In the genomic region with DNA sequence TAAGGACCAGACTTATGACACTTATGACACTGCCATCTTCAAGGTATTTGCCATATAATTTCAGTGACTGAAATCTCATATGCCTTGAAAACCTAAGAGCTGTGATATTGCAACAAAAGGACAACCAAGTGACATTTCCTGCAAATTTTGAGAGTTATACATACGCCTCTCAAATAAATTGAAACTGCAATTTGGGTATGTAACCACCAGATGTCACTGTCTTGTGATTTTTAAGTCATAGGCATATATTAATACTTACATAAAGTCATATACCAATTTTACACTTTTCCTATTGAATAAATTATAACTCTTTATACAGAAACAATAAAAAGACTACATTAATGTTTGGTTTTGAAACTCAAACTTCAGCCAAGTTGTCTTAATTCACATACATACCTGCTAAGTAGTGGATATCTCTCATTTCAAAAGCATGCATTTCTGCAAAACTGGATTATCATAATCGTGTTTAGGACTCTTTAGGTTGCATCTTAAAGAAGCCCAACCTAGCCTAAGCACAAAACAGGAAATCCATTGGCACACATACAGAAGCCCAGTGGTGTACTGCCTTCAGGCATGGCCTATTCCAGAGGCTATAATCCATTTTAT, we compare ENCODE assay signal across 3 cellular contexts.
TF ChIP-seq lines count a peak whose summit lies in the region.

No MANE protein-coding gene starts in this region.

TF ChIP-seq in IMR-90, 13 proteins besides CTCF, POLR2A, EP300 and RAD21 (continued from another document):
- TF ChIP-seq MAZ (IDR thresholded peaks at IDR 0.05; ENCODE audit: borderline replicate concordance, low read depth, low read length): no peak

TF ChIP-seq in WTC11, 78 proteins besides CTCF, POLR2A, EP300 and RAD21 (continued from another document):
- TF ChIP-seq ATF1 (CRISPR knock-in tag; IDR thresholded peaks at IDR 0.05): no peak
- TF ChIP-seq, protein P1, sequence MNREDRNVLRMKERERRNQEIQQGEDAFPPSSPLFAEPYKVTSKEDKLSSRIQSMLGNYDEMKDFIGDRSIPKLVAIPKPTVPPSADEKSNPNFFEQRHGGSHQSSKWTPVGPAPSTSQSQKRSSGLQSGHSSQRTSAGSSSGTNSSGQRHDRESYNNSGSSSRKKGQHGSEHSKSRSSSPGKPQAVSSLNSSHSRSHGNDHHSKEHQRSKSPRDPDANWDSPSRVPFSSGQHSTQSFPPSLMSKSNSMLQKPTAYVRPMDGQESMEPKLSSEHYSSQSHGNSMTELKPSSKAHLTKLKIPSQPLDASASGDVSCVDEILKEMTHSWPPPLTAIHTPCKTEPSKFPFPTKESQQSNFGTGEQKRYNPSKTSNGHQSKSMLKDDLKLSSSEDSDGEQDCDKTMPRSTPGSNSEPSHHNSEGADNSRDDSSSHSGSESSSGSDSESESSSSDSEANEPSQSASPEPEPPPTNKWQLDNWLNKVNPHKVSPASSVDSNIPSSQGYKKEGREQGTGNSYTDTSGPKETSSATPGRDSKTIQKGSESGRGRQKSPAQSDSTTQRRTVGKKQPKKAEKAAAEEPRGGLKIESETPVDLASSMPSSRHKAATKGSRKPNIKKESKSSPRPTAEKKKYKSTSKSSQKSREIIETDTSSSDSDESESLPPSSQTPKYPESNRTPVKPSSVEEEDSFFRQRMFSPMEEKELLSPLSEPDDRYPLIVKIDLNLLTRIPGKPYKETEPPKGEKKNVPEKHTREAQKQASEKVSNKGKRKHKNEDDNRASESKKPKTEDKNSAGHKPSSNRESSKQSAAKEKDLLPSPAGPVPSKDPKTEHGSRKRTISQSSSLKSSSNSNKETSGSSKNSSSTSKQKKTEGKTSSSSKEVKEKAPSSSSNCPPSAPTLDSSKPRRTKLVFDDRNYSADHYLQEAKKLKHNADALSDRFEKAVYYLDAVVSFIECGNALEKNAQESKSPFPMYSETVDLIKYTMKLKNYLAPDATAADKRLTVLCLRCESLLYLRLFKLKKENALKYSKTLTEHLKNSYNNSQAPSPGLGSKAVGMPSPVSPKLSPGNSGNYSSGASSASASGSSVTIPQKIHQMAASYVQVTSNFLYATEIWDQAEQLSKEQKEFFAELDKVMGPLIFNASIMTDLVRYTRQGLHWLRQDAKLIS (CRISPR knock-in tag; IDR thresholded peaks at IDR 0.05; ENCODE audit: borderline replicate concordance): no peak
- no peak for TF ChIP-seq JAZF1 (CRISPR knock-in tag; IDR thresholded peaks at IDR 0.05)
- TF ChIP-seq, protein P2, sequence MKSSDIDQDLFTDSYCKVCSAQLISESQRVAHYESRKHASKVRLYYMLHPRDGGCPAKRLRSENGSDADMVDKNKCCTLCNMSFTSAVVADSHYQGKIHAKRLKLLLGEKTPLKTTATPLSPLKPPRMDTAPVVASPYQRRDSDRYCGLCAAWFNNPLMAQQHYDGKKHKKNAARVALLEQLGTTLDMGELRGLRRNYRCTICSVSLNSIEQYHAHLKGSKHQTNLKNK (CRISPR knock-in tag; IDR thresholded peaks at IDR 0.05): no peak
- TF ChIP-seq ELF4 (CRISPR knock-in tag; IDR thresholded peaks at IDR 0.05; ENCODE audit: low read depth): no peak
- TF ChIP-seq SMAD4 (CRISPR knock-in tag; IDR thresholded peaks at IDR 0.05): no peak
- TF ChIP-seq TP53 (CRISPR knock-in tag; IDR thresholded peaks at IDR 0.05): no peak
- no peak for TF ChIP-seq ZNF423 (CRISPR knock-in tag; IDR thresholded peaks at IDR 0.05)
- TF ChIP-seq, protein P3, sequence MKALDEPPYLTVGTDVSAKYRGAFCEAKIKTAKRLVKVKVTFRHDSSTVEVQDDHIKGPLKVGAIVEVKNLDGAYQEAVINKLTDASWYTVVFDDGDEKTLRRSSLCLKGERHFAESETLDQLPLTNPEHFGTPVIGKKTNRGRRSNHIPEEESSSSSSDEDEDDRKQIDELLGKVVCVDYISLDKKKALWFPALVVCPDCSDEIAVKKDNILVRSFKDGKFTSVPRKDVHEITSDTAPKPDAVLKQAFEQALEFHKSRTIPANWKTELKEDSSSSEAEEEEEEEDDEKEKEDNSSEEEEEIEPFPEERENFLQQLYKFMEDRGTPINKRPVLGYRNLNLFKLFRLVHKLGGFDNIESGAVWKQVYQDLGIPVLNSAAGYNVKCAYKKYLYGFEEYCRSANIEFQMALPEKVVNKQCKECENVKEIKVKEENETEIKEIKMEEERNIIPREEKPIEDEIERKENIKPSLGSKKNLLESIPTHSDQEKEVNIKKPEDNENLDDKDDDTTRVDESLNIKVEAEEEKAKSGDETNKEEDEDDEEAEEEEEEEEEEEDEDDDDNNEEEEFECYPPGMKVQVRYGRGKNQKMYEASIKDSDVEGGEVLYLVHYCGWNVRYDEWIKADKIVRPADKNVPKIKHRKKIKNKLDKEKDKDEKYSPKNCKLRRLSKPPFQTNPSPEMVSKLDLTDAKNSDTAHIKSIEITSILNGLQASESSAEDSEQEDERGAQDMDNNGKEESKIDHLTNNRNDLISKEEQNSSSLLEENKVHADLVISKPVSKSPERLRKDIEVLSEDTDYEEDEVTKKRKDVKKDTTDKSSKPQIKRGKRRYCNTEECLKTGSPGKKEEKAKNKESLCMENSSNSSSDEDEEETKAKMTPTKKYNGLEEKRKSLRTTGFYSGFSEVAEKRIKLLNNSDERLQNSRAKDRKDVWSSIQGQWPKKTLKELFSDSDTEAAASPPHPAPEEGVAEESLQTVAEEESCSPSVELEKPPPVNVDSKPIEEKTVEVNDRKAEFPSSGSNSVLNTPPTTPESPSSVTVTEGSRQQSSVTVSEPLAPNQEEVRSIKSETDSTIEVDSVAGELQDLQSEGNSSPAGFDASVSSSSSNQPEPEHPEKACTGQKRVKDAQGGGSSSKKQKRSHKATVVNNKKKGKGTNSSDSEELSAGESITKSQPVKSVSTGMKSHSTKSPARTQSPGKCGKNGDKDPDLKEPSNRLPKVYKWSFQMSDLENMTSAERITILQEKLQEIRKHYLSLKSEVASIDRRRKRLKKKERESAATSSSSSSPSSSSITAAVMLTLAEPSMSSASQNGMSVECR (CRISPR knock-in tag; IDR thresholded peaks at IDR 0.05; ENCODE audit: borderline replicate concordance): no peak
- TF ChIP-seq GTF2I (CRISPR knock-in tag; conservative IDR thresholded peaks at IDR 0.05): no peak
TF ChIP-seq in WTC11: peak in this region for 0.

TF ChIP-seq in liver, 16 proteins besides CTCF, POLR2A, EP300 and RAD21 (continued from another document):
- TF ChIP-seq, protein P4, sequence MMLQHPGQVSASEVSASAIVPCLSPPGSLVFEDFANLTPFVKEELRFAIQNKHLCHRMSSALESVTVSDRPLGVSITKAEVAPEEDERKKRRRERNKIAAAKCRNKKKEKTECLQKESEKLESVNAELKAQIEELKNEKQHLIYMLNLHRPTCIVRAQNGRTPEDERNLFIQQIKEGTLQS (IDR thresholded peaks at IDR 0.05): no peak
- TF ChIP-seq TAF1 (conservative IDR thresholded peaks at IDR 0.05) (no peak), YY1 (IDR thresholded peaks at IDR 0.05) (no peak), NR2F2 (IDR thresholded peaks at IDR 0.05) (no peak), JUND (IDR thresholded peaks at IDR 0.05) (no peak), RXRA (IDR thresholded peaks at IDR 0.05) (no peak)
- TF ChIP-seq, protein P5, sequence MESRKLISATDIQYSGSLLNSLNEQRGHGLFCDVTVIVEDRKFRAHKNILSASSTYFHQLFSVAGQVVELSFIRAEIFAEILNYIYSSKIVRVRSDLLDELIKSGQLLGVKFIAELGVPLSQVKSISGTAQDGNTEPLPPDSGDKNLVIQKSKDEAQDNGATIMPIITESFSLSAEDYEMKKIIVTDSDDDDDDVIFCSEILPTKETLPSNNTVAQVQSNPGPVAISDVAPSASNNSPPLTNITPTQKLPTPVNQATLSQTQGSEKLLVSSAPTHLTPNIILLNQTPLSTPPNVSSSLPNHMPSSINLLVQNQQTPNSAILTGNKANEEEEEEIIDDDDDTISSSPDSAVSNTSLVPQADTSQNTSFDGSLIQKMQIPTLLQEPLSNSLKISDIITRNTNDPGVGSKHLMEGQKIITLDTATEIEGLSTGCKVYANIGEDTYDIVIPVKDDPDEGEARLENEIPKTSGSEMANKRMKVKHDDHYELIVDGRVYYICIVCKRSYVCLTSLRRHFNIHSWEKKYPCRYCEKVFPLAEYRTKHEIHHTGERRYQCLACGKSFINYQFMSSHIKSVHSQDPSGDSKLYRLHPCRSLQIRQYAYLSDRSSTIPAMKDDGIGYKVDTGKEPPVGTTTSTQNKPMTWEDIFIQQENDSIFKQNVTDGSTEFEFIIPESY (IDR thresholded peaks at IDR 0.05): no peak
TF ChIP-seq in liver: peak in this region for 0.
